In genomic region chr3:53382106-53382505, GRCh38 we compare ENCODE assay signal across 19 cellular contexts. TPM values are rescaled to one million over a fixed set of nuclear protein-coding genes. Genes with fewer than 3 reads are reported as not detected.
A peak's percentile ranks its signal among the peaks of the same experiment; 100 is the strongest.
DNase-seq lines count a peak whose midpoint lies in the region; ATAC-seq, FAIRE-seq and TF ChIP-seq lines count a peak whose summit lies in the region.
"Had no signal": no experiment of that assay in that cellular context is flagged by ENCODE, and none has a peak within 500 bp of the region (broad histone marks: within the 10 kb centered on the region; RNA-seq: fewer than 3 reads in every experiment).

No MANE protein-coding gene starts in this region.

- 40% methylated on average over 4 of the region's 4 CpGs for WGBS in HepG2 (ENCODE audit: low lambda C conversion rate)

- no peaks in the 10 kb centered on the region for H3K9me3 ChIP-seq in HepG2 (ENCODE audit: low read length)
- H3K9me3 ChIP-seq: MG63, spleen had no signal

- TF ChIP-seq CTCF in retinal pigment epithelial cell (conservative IDR thresholded peaks at IDR 0.05; ENCODE audit: low read depth, low read length) (no peak), HepG2 (CRISPR knock-in tag; IDR thresholded peaks at IDR 0.05) (no peak)

- H3K79me2 ChIP-seq in HepG2 (ENCODE audit: insufficient read depth, low read length): no peaks in the 10 kb centered on the region

- no peak for TF ChIP-seq EP300 in HepG2 (IDR thresholded peaks at IDR 0.05; ENCODE audit: low read depth in 2 of 2, low read length in 2 of 2)
- no peak for TF ChIP-seq EP300 in HepG2 (CRISPR knock-in tag; IDR thresholded peaks at IDR 0.05; ENCODE audit: borderline replicate concordance)

- no TSS peak for BruUV-seq in HepG2 (replicated peaks; lab: Mats Ljungman, UMichigan)

- ATAC-seq in esophagus mucosa (peak; percentile 57), HG03432 (IDR thresholded peaks at IDR 0.05; ENCODE audit: unreplicated experiment) (no peak), HepG2 (no peak)
- ATAC-seq: effector memory CD8-positive, alpha-beta T cell had no signal

- H3K4me3 ChIP-seq in retinal pigment epithelial cell (ENCODE audit: low read length) (no peak overlapping the region), HepG2 (replicated peaks in 1 of 3; ENCODE audit: insufficient read depth in 1 of 3, low read depth in 2 of 3, low read length in 3 of 3) (no peak overlapping the region)
- H3K4me3 ChIP-seq: MG63, spleen had no signal

- no peaks in the 10 kb centered on the region for H4K20me1 ChIP-seq in HepG2 (ENCODE audit: insufficient read depth, low read length)

- POLR2A ChIA-PET in HepG2 (lab: Yijun Ruan, JAX): no interaction called here

- CTCF ChIA-PET in HepG2 (lab: Yijun Ruan, JAX; ENCODE audit: low intra/inter-chr PET ratio, low total read pairs): no interaction called here

- no peaks in the 10 kb centered on the region for H3K36me3 ChIP-seq in HepG2 (replicated peaks in 1 of 2; ENCODE audit: control insufficient read depth in 1 of 2, insufficient read depth in 2 of 2, low read length in 2 of 2)
- H3K36me3 ChIP-seq: MG63, spleen had no signal

- no peak for TF ChIP-seq POLR2A in HepG2 (IDR thresholded peaks at IDR 0.05; ENCODE audit: insufficient read depth in 1 of 2, low read depth in 2 of 2, low read length in 2 of 2)

- H3K27me3 ChIP-seq in HepG2 (ENCODE audit: control insufficient read depth in 1 of 2, insufficient read depth in 2 of 2, low read length in 2 of 2): no peaks in the 10 kb centered on the region
- H3K27me3 ChIP-seq: MG63 had no signal

- H3K9ac ChIP-seq in HepG2 (ENCODE audit: insufficient read depth, low read depth, low read length): no peak overlapping the region

- no peak overlapping the region for H3K27ac ChIP-seq in HepG2 (ENCODE audit: extremely low read length, insufficient read depth, low read length)
- H3K27ac ChIP-seq: spleen had no signal

- H2AFZ ChIP-seq in HepG2 (ENCODE audit: low read length): no peak overlapping the region

- DNase-seq in HCEC 1CT (peak; percentile 65), RCC 7860 (ENCODE audit: low spot score) (peak; percentile 46), retinal pigment epithelial cell (ENCODE audit: low read depth) (peak; percentile 14), HepG2 (ENCODE audit: low spot score) (no peak), NCI-H2029 (lab: John Stamatoyannopoulos, UW) (no peak)
- DNase-seq: activated CD4-positive, alpha-beta T cell treated with anti-CD3 and anti-CD28 coated beads for 4 hours; activated gamma-delta T cell treated with Interleukin-2 at 50 U/mL for 16 hours; DMS79; effector memory CD8-positive, alpha-beta T cell; H9; MG63; NCI-H1436; NCI-H748 treated with DMSO at 0.1 percent for 48 hours; SHP77 treated with DMSO at 0.1 percent for 48 hours; spleen; T-helper 1 cell had no signal

- H3K4me2 ChIP-seq in HepG2 (ENCODE audit: low read depth, low read length): no peak overlapping the region

- no peak for TF ChIP-seq RAD21 in HepG2 (CRISPR knock-in tag; IDR thresholded peaks at IDR 0.05)

- intact Hi-C loops in HepG2 (cut with micrococcal nuclease; ENCODE audit: unreplicated experiment): no loop called here

- FAIRE-seq in RCC 7860 (lab: Jason Lieb, UNC) (peak; percentile 53), HepG2 (lab: Jason Lieb, UNC) (no peak)
- FAIRE-seq: colon had no signal

- in situ Hi-C loops in HepG2 (cut with HindIII; ENCODE audit: extremely low pct_ligation_motif_present, low pct_unique_long_range_greater_than_20kb): no loop called here

- no peaks in the 10 kb centered on the region for H3K4me1 ChIP-seq in HepG2 (ENCODE audit: insufficient read depth, low read length)
- H3K4me1 ChIP-seq: spleen had no signal

TF ChIP-seq in HepG2, 621 proteins besides CTCF, POLR2A, EP300 and RAD21:
- TF ChIP-seq ZNF280D (CRISPR knock-in tag; IDR thresholded peaks at IDR 0.05) (no peak), ZNF652 (CRISPR knock-in tag; IDR thresholded peaks at IDR 0.05; ENCODE audit: borderline replicate concordance, low read depth) (no peak), IRX3 (CRISPR knock-in tag; IDR thresholded peaks at IDR 0.05; ENCODE audit: borderline replicate concordance, low read depth) (no peak), TMF1 (CRISPR knock-in tag; IDR thresholded peaks at IDR 0.05; ENCODE audit: low read depth) (no peak), SP4 (CRISPR knock-in tag; IDR thresholded peaks at IDR 0.05) (no peak)

RNA-seq across cellular contexts. Expression of gene DCP1A, which starts 34.8 kb away (rescaled TPM):
- total RNA-seq in esophagus mucosa: 11.3 TPM
- 14.2 and 20.7 TPM in 2 replicates for total RNA-seq in HepG2 (2016; rRNA removed; fragmentation: Illumina TruSeq; extraction: Trizol)
- total RNA-seq in HepG2 (2016; cell fraction: cytosol; rRNA removed; fragmentation: Illumina TruSeq; extraction: Trizol; ENCODE audit: low read depth): 3.3 and 3.6 TPM in 2 replicates
- 11.0 and 18.2 TPM in 2 replicates for total RNA-seq in HepG2 (2016; cell fraction: insoluble cytoplasmic fraction; rRNA removed; fragmentation: Illumina TruSeq; extraction: Trizol)
- 6.5 and 7.0 TPM in 2 replicates for total RNA-seq in HepG2 (2016; cell fraction: membrane; rRNA removed; fragmentation: Illumina TruSeq; extraction: Trizol)
- 21.6 and 21.8 TPM in 2 replicates for total RNA-seq in HepG2 (2016; cell fraction: nucleus; rRNA removed; fragmentation: Illumina TruSeq; extraction: Trizol)
- polyA plus RNA-seq in HepG2 (2011; rRNA removed): 38.1 and 41.2 TPM in 2 replicates
- polyA plus RNA-seq in HepG2 (2011; cell fraction: cytosol; rRNA removed): 22.7 and 24.5 TPM in 2 replicates
- 18.3 and 18.5 TPM in 2 replicates for polyA plus RNA-seq in HepG2 (2011; cell fraction: nucleus; rRNA removed)
- polyA plus RNA-seq in HepG2 (2012): 16.2 and 20.5 TPM in 2 replicates
- 0.61 and 0.66 TPM in 2 replicates for polyA plus RNA-seq in HepG2 (2016; cell fraction: cytosol; fragmentation: Illumina TruSeq; extraction: Trizol; ENCODE audit: low read depth)
- polyA plus RNA-seq in HepG2 (2016; cell fraction: insoluble cytoplasmic fraction; fragmentation: Illumina TruSeq; extraction: Trizol; ENCODE audit: low read depth): 12.9 and 15.0 TPM in 2 replicates
- 2.2 and 2.6 TPM in 2 replicates for polyA plus RNA-seq in HepG2 (2016; cell fraction: membrane; fragmentation: Illumina TruSeq; extraction: Trizol; ENCODE audit: low read depth)
- polyA plus RNA-seq in HepG2 (2016; cell fraction: nucleus; fragmentation: Illumina TruSeq; extraction: Trizol; ENCODE audit: insufficient read depth, low read depth): 15.3 and 16.0 TPM in 2 replicates
- 91.7 and 101 TPM in 2 replicates for polyA minus RNA-seq in HepG2 (2011; rRNA and poly(A)+ RNA removed; ENCODE audit: low replicate concordance)
- 30.3 and 31.8 TPM in 2 replicates for polyA minus RNA-seq in HepG2 (2011; cell fraction: cytosol; rRNA and poly(A)+ RNA removed)
- 74.2 and 83.0 TPM in 2 replicates for polyA minus RNA-seq in HepG2 (2011; cell fraction: nucleus; rRNA and poly(A)+ RNA removed)

Comparison
In these comparisons a context has a peak if more than half of its experiments do, and no peak if none do; other contexts are left out.
1. DNase-seq: peak in HCEC 1CT (single experiment), RCC 7860 (single experiment) and retinal pigment epithelial cell (single experiment); none in HepG2 (single experiment) and NCI-H2029 (single experiment).